14 cellular contexts compared by ENCODE assay signal in the genomic region with DNA sequence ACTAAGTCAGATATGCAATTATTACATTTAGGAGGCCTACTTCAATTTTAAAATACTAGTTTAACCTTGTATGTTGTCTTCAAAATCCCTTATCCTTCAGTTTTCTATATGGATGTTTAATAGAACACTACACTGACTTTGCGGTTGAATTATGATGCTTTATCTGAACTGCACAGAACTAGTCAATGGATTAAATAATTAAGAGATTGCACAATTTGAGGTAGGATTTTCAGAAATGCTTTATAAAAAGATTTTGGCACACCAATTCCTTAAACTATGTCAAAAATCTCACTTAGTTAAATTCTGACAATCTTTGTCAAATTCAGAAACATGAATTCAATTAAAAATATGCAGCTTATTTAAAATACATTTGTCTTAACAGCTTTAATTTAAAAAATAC. TPM values are rescaled to one million over a fixed set of nuclear protein-coding genes. Genes with fewer than 3 reads are reported as not detected.
DNase-seq lines count a peak whose midpoint lies in the region; ATAC-seq and TF ChIP-seq lines count a peak whose summit lies in the region.
"Had no signal": no experiment of that assay in that cellular context is flagged by ENCODE, and none has a peak within 500 bp of the region (broad histone marks: within the 10 kb centered on the region; RNA-seq: fewer than 3 reads in every experiment).

No MANE protein-coding gene starts in this region.

- H3K4me3 Mint-ChIP-seq in MCF 10A (ENCODE audit: unreplicated experiment), result peak overlapping the region; percentile 61

- 87 to 97% methylated on average over 1 of the region's 1 CpG for WGBS in heart right ventricle, 2 donors
- 97 to 100% methylated on average over 1 of the region's 1 CpG for WGBS in transverse colon (ENCODE audit: low coverage in 1 of 2), 2 donors

- no TSS peak for BruUV-seq in MCF 10A (replicated peaks; lab: Mats Ljungman, UMichigan)

- POLR2A ChIA-PET in MCF 10A (lab: Yijun Ruan, JAX), result interaction anchor here (0.7 to 4.4 kb wide), 15 partner anchors 12 to 574 kb away, joined by 3 to 116 read pairs (median 4); a partner anchor contains a TSS

- H3K9me3 Mint-ChIP-seq in MCF 10A (ENCODE audit: unreplicated experiment), result no peaks in the 10 kb centered on the region
- H3K9me3 Mint-ChIP-seq: activated B cell treated with CpG ODN at 0.5 μM for 24 hours; activated T-cell treated with anti-CD3 and anti-CD28 coated beads, Interleukin-2, amount 50 U/mL, for 4 hours had no signal

- no peak for ATAC-seq in heart right ventricle
- no peak for ATAC-seq in left ventricle myocardium superior

- H3K27me3 Mint-ChIP-seq in MCF 10A (ENCODE audit: insufficient read depth, unreplicated experiment), result no peaks in the 10 kb centered on the region
- H3K27me3 Mint-ChIP-seq: activated B cell treated with CpG ODN at 0.5 μM for 24 hours, progenitor cell of endocrine pancreas had no signal

- DNase-seq in heart right ventricle, result no peak
- DNase-seq in left ventricle myocardium superior, result no peak
- DNase-seq in MCF 10A (ENCODE audit: unreplicated experiment), result no peak
- DNase-seq in transverse colon, result no peak
- DNase-seq in NCI-H1436 treated with DMSO at 0.1 percent for 48 hours (lab: John Stamatoyannopoulos, UW), result no peak
- DNase-seq in GM10266 (ENCODE audit: extremely low spot score), result no peak
- DNase-seq in dermis blood vessel endothelial cell, result no peak
- DNase-seq: activated B cell treated with CpG ODN at 0.5 μM for 24 hours; activated T-cell treated with anti-CD3 and anti-CD28 coated beads, Interleukin-2, amount 50 U/mL, for 4 hours; MG63; testis had no signal

- peak overlapping the region in 8 of 10 donors; percentile 35 to 77 (median 62) for H3K27ac ChIP-seq in heart right ventricle
- H3K27ac ChIP-seq in muscle layer of colon (ENCODE audit: low read depth, low read length), result peak overlapping the region; percentile 1
- peak overlapping the region in 3 of 4 donors; percentile 78 to 86 (median 84) for H3K27ac ChIP-seq in transverse colon
- H3K27ac ChIP-seq: foreskin keratinocyte had no signal

- no peaks in the 10 kb centered on the region for H3K9me3 ChIP-seq in heart right ventricle
- no peaks in the 10 kb centered on the region for H3K9me3 ChIP-seq in muscle layer of colon (ENCODE audit: low read length)
- no peaks in the 10 kb centered on the region for H3K9me3 ChIP-seq in transverse colon
- H3K9me3 ChIP-seq: MG63, testis had no signal

- peaks cover 2 to 66% (median 41%) of the 10 kb centered on the region in 9 donors for H3K4me1 ChIP-seq in heart right ventricle
- peaks cover 21% of the 10 kb centered on the region for H3K4me1 ChIP-seq in muscle layer of colon (ENCODE audit: insufficient read depth, low read length)
- H3K4me1 ChIP-seq in transverse colon, result peaks cover 15 to 51% (median 27%) of the 10 kb centered on the region in 4 donors

- peaks cover 38% of the 10 kb centered on the region for H3K4me1 Mint-ChIP-seq in MCF 10A (ENCODE audit: insufficient read depth, unreplicated experiment)

- no peak for TF ChIP-seq POLR2A in transverse colon (IDR thresholded peaks at IDR 0.05)

- peak overlapping the region in 1 of 10 donors; percentile 44 for H3K4me3 ChIP-seq in heart right ventricle
- H3K4me3 ChIP-seq in muscle layer of colon (ENCODE audit: low read depth in 1 of 2, low read length in 2 of 2), result no peak overlapping the region
- H3K4me3 ChIP-seq in transverse colon, result peak overlapping the region in 1 of 4 donors; percentile 4
- H3K4me3 ChIP-seq: testis had no signal

- peaks cover 0 to 59% (median 6%) of the 10 kb centered on the region in 9 donors for H3K36me3 ChIP-seq in heart right ventricle
- no peaks in the 10 kb centered on the region for H3K36me3 ChIP-seq in muscle layer of colon (ENCODE audit: insufficient read depth, low read length)
- H3K36me3 ChIP-seq in transverse colon, result no peaks in the 10 kb centered on the region
- H3K36me3 ChIP-seq: MG63 had no signal

- no peak for TF ChIP-seq EP300 in transverse colon (IDR thresholded peaks at IDR 0.05; ENCODE audit: low read depth)

- H3K36me3 Mint-ChIP-seq in MCF 10A (ENCODE audit: insufficient read depth, unreplicated experiment), result peaks cover 20% of the 10 kb centered on the region

- TF ChIP-seq CTCF in heart right ventricle (IDR thresholded peaks at IDR 0.05) (no peak), MCF 10A (IDR thresholded peaks at IDR 0.05; ENCODE audit: unreplicated experiment) (no peak), transverse colon (IDR thresholded peaks at IDR 0.05) (no peak), GM10266 (IDR thresholded peaks at IDR 0.05; ENCODE audit: control insufficient read depth, insufficient read depth, low read depth, missing control alignments) (no peak)

- peak overlapping the region; percentile 94 for H3K27ac Mint-ChIP-seq in MCF 10A (ENCODE audit: low read depth, unreplicated experiment)

- intact Hi-C loops in heart right ventricle (cut with DNase I) (loop anchor here in 1 of 10 donors (10.0 kb wide), 1 partner anchor 86 kb away; a partner anchor contains a TSS), left ventricle myocardium superior (cut with micrococcal nuclease) (no loop called here), MCF 10A (cut with micrococcal nuclease) (loop anchor here (5.0 kb wide), 1 partner anchor 84 kb away; a partner anchor contains a TSS), transverse colon (cut with DNase I; ENCODE audit: low total_unique reads) (no loop called here)

- H3K27me3 ChIP-seq in heart right ventricle (no peaks in the 10 kb centered on the region), muscle layer of colon (ENCODE audit: control insufficient read depth in 1 of 2, insufficient read depth in 2 of 2, low read length in 2 of 2) (no peaks in the 10 kb centered on the region), transverse colon (no peaks in the 10 kb centered on the region)
- H3K27me3 ChIP-seq: foreskin keratinocyte, MG63, testis had no signal

- in situ Hi-C loops in transverse colon (cut with MboI; ENCODE audit: low pct_ligation_motif_present in 1 of 4, low pct_unique_long_range_greater_than_20kb in 1 of 4, low sequenced_read_pairs in 3 of 4), result no loop called here

- no peak overlapping the region for H3K9ac ChIP-seq in muscle layer of colon (ENCODE audit: low read length)

- CTCF ChIA-PET in MCF 10A (lab: Yijun Ruan, JAX), result interaction anchor here (0.5 to 2.7 kb wide), 7 partner anchors 9 to 391 kb away, joined by 3 to 14 read pairs (median 3); no protein-coding TSS in a partner anchor

RNA-seq across cellular contexts. Expression of a gene that starts 28.1 kb away (rescaled TPM):
- total RNA-seq in heart right ventricle (10 to 100 TPM; 18.9 to 36.4 (median 30.3) TPM), left ventricle myocardium superior (27.5 TPM), MCF 10A (2022) (21.3 and 27.6 TPM in 2 replicates), transverse colon (100 to 1,000 TPM in 1 of 4 donors, 10 to 100 TPM in 3; 41.0 to 149 (median 84.5) TPM), dermis blood vessel endothelial cell (66.3 and 66.5 TPM in 2 replicates)
- polyA plus RNA-seq in heart right ventricle, result 10 to 100 TPM in 1 of 2 donors, 1 to 10 TPM in 1; 8.7 to 98.1 TPM

Comparison
In these comparisons a context has a peak if more than half of its experiments do, and no peak if none do; other contexts are left out.
1. H3K27ac ChIP-seq: peak in every context shown above with its lines; median percentile 84 in transverse colon; 62 in heart right ventricle; 1 in muscle layer of colon.